Comparison of ENCODE assay signal across 20 cellular contexts in genomic region chr6:163753430-163753829, GRCh38.
DNase-seq lines count a peak whose midpoint lies in the region; ATAC-seq, FAIRE-seq and TF ChIP-seq lines count a peak whose summit lies in the region.
"Had no signal": no experiment of that assay in that cellular context is flagged by ENCODE, and none has a peak within 500 bp of the region (broad histone marks: within the 10 kb centered on the region; RNA-seq: fewer than 3 reads in every experiment).

No MANE protein-coding gene starts in this region.

- no peak for TF ChIP-seq RAD21 in GM12878 (IDR thresholded peaks at IDR 0.05; ENCODE audit: insufficient read depth, low read depth, low read length)

- H3K79me2 ChIP-seq in GM12878 (ENCODE audit: control insufficient read depth, insufficient read depth, low read length), result no peaks in the 10 kb centered on the region

- H3K4me3 Mint-ChIP-seq in activated CD8-positive, alpha-beta T cell treated with anti-CD3 and anti-CD28 coated beads for 36 hours, result no peak overlapping the region
- H3K4me3 Mint-ChIP-seq in activated CD8-positive, alpha-beta T cell treated with anti-CD3 and anti-CD28 coated beads, Interleukin-2, amount 10 ng/mL, durations not matched to agents 7 days and 5 days, result no peak overlapping the region
- H3K4me3 Mint-ChIP-seq: CD4-positive, alpha-beta T cell; GM23338 had no signal

- TF ChIP-seq EP300 in GM12878 (IDR thresholded peaks at IDR 0.05; ENCODE audit: borderline replicate concordance in 1 of 2, control insufficient read depth in 1 of 2, low read depth in 2 of 2, low read length in 2 of 2), result no peak

- H3K36me3 Mint-ChIP-seq in activated CD8-positive, alpha-beta T cell treated with anti-CD3 and anti-CD28 coated beads for 36 hours (ENCODE audit: low read depth), result no peaks in the 10 kb centered on the region
- H3K36me3 Mint-ChIP-seq in activated CD8-positive, alpha-beta T cell treated with anti-CD3 and anti-CD28 coated beads, Interleukin-2, amount 10 ng/mL, durations not matched to agents 7 days and 5 days (ENCODE audit: low read depth), result no peaks in the 10 kb centered on the region

- BruUV-seq in GM12878 (replicated peaks; lab: Mats Ljungman, UMichigan), result no TSS peak

- no peak overlapping the region for H3K27ac ChIP-seq in GM12878 (ENCODE audit: control insufficient read depth, insufficient read depth)
- H3K27ac ChIP-seq in spleen, result no peak overlapping the region
- H3K27ac ChIP-seq in heart left ventricle, result no peak overlapping the region
- H3K27ac ChIP-seq: 22Rv1, A549, C4-2B had no signal

- 73% methylated on average over 2 of the region's 2 CpGs for WGBS in GM12878 (ENCODE audit: insufficient coverage, insufficient replicate concordance, low lambda C conversion rate, missing lambda C conversion rate)
- WGBS in spleen, 5 donors, result 83 to 89% (median 88%) methylated on average over 2 of the region's 2 CpGs
- WGBS in heart left ventricle, 4 donors, result 92 to 100% (median 95%) methylated on average over 2 of the region's 2 CpGs

- H3K9ac ChIP-seq in GM12878 (ENCODE audit: control insufficient read depth, insufficient read depth, low read length), result no peak overlapping the region

- RAD21 ChIA-PET in GM12878 (lab: Charles Lee; ENCODE audit: unreplicated experiment), result no interaction called here

- DNase-seq in activated CD8-positive, alpha-beta T cell treated with anti-CD3 and anti-CD28 coated beads for 36 hours, result no peak
- no peak for DNase-seq in activated CD8-positive, alpha-beta T cell treated with anti-CD3 and anti-CD28 coated beads, Interleukin-2, amount 10 ng/mL, durations not matched to agents 7 days and 5 days
- no peak for DNase-seq in GM12878 (ENCODE audit: low read depth, low spot score)
- peak; percentile 24 for DNase-seq in myocyte (ENCODE audit: low read depth)
- no peak for DNase-seq in spleen
- DNase-seq in cerebellum (ENCODE audit: low spot score), result no peak
- no peak for DNase-seq in heart left ventricle
- DNase-seq: AML-193; Caco-2; CD4-positive, alpha-beta T cell; HCEC 1CT had no signal

- CTCF ChIA-PET in activated CD8-positive, alpha-beta T cell treated with anti-CD3 and anti-CD28 coated beads for 36 hours (lab: Charles Lee), result no interaction called here
- CTCF ChIA-PET in activated CD8-positive, alpha-beta T cell treated with anti-CD3 and anti-CD28 coated beads, Interleukin-2, amount 10 ng/mL, durations not matched to agents 7 days and 5 days (lab: Charles Lee), result no interaction called here
- CTCF ChIA-PET in GM12878 (lab: Yijun Ruan, JAX), result no interaction called here

- H3K27me3 Mint-ChIP-seq in activated CD8-positive, alpha-beta T cell treated with anti-CD3 and anti-CD28 coated beads for 36 hours, result peaks cover 22% of the 10 kb centered on the region
- H3K27me3 Mint-ChIP-seq in activated CD8-positive, alpha-beta T cell treated with anti-CD3 and anti-CD28 coated beads, Interleukin-2, amount 10 ng/mL, durations not matched to agents 7 days and 5 days (ENCODE audit: low read depth), result peaks cover 13% of the 10 kb centered on the region

- H3K4me1 ChIP-seq in GM12878 (ENCODE audit: control insufficient read depth, insufficient read depth, low read length) (peaks cover 16% of the 10 kb centered on the region), spleen (peaks cover 0 to 43% (median 15%) of the 10 kb centered on the region in 6 donors), heart left ventricle (peaks cover 0 to 23% (median 6%) of the 10 kb centered on the region in 12 donors)
- H3K4me1 ChIP-seq: A549, Caco-2 had no signal

- H4K20me1 ChIP-seq in GM12878 (ENCODE audit: control insufficient read depth, insufficient read depth), result no peaks in the 10 kb centered on the region

- no peaks in the 10 kb centered on the region for H3K36me3 ChIP-seq in GM12878 (ENCODE audit: control insufficient read depth in 2 of 2, insufficient read depth in 2 of 2, low read length in 1 of 2)
- no peaks in the 10 kb centered on the region for H3K36me3 ChIP-seq in spleen
- no peaks in the 10 kb centered on the region for H3K36me3 ChIP-seq in heart left ventricle

- H3K4me2 ChIP-seq in GM12878 (ENCODE audit: control insufficient read depth, insufficient read depth), result no peak overlapping the region
- H3K4me2 ChIP-seq: A549, GM23338 had no signal

- H3K9me3 Mint-ChIP-seq in activated CD8-positive, alpha-beta T cell treated with anti-CD3 and anti-CD28 coated beads for 36 hours, result peaks cover 3% of the 10 kb centered on the region
- peaks cover 6% of the 10 kb centered on the region for H3K9me3 Mint-ChIP-seq in activated CD8-positive, alpha-beta T cell treated with anti-CD3 and anti-CD28 coated beads, Interleukin-2, amount 10 ng/mL, durations not matched to agents 7 days and 5 days (ENCODE audit: insufficient read depth)

- intact Hi-C loops in activated CD8-positive, alpha-beta T cell treated with anti-CD3 and anti-CD28 coated beads for 36 hours (cut with micrococcal nuclease), result no loop called here
- intact Hi-C loops in GM12878 (cut with micrococcal nuclease; ENCODE audit: unreplicated experiment) (no loop called here), spleen (cut with DNase I; ENCODE audit: low total_unique reads) (no loop called here), heart left ventricle (cut with DNase I) (no loop called here)

- no peak overlapping the region for H2AFZ ChIP-seq in GM12878 (ENCODE audit: control insufficient read depth, low read depth, low read length)
- H2AFZ ChIP-seq: GM23338 had no signal

- H3K4me3 ChIP-seq in GM12878 (no peak overlapping the region), spleen (no peak overlapping the region), heart left ventricle (no peak overlapping the region)
- H3K4me3 ChIP-seq: A549, GM23338 had no signal

- no peak for FAIRE-seq in GM12878 (lab: Jason Lieb, UNC)
- FAIRE-seq: A549, D721Med, G401.6, GM12892, GM18507, H54 had no signal

- H3K27me3 ChIP-seq in GM12878 (replicated peaks in 1 of 2; ENCODE audit: control insufficient read depth in 2 of 2, insufficient read depth in 2 of 2, low read length in 1 of 2) (no peaks in the 10 kb centered on the region), spleen (replicated peaks in 1 of 7) (peaks cover 0 to 32% (median 0%) of the 10 kb centered on the region in 7 donors), heart left ventricle (no peaks in the 10 kb centered on the region)

- TF ChIP-seq CTCF in activated CD8-positive, alpha-beta T cell treated with anti-CD3 and anti-CD28 coated beads for 36 hours (IDR thresholded peaks at IDR 0.05), result no peak
- no peak for TF ChIP-seq CTCF in GM12878 (IDR thresholded peaks at IDR 0.05 in 2 of 3, conservative IDR thresholded peaks at IDR 0.05 in 1 of 3; ENCODE audit: control insufficient read depth in 2 of 3, extremely low read depth in 1 of 3, insufficient read depth in 1 of 3, low read depth in 3 of 3, low read length in 3 of 3)
- no peak for TF ChIP-seq CTCF in spleen (IDR thresholded peaks at IDR 0.05 in 8 of 11, conservative IDR thresholded peaks at IDR 0.05 in 3 of 11)
- TF ChIP-seq CTCF in heart left ventricle (IDR thresholded peaks at IDR 0.05), result no peak

- TF ChIP-seq POLR2A in GM12878 (IDR thresholded peaks at IDR 0.05; ENCODE audit: low read depth, low read length), result no peak
- no peak for TF ChIP-seq POLR2A in spleen (IDR thresholded peaks at IDR 0.05)
- no peak for TF ChIP-seq POLR2A in heart left ventricle (IDR thresholded peaks at IDR 0.05)

- H3K9me3 ChIP-seq in GM12878 (replicated peaks; ENCODE audit: control insufficient read depth, insufficient read depth, low read length) (peaks cover 7% of the 10 kb centered on the region; the same call in 2 of the 3 replicates), spleen (peaks cover 0 to 6% (median 0%) of the 10 kb centered on the region in 8 donors), heart left ventricle (peaks cover 0 to 7% (median 0%) of the 10 kb centered on the region in 12 donors)
- H3K9me3 ChIP-seq: A549, Caco-2 had no signal

- ATAC-seq in activated CD8-positive, alpha-beta T cell treated with anti-CD3 and anti-CD28 coated beads for 36 hours, result peak; percentile 43
- ATAC-seq in activated CD8-positive, alpha-beta T cell treated with anti-CD3 and anti-CD28 coated beads, Interleukin-2, amount 10 ng/mL, durations not matched to agents 7 days and 5 days, result no peak
- ATAC-seq in GM12878 (no peak), heart left ventricle (no peak)
- ATAC-seq: A549, GM23338 had no signal

- SMC1A ChIA-PET in GM12878 (lab: Charles Lee; ENCODE audit: uncharacterized antibody, unreplicated experiment), result no interaction called here

- in situ Hi-C loops in GM12878 (cut with MboI), result no loop called here

- POLR2A ChIA-PET in activated CD8-positive, alpha-beta T cell treated with anti-CD3 and anti-CD28 coated beads for 36 hours (lab: Charles Lee), result no interaction called here
- POLR2A ChIA-PET in activated CD8-positive, alpha-beta T cell treated with anti-CD3 and anti-CD28 coated beads, Interleukin-2, amount 10 ng/mL, durations not matched to agents 7 days and 5 days (lab: Charles Lee), result no interaction called here
- POLR2A ChIA-PET in GM12878 (lab: Charles Lee), result no interaction called here

- H3K27ac Mint-ChIP-seq in activated CD8-positive, alpha-beta T cell treated with anti-CD3 and anti-CD28 coated beads for 36 hours, result no peak overlapping the region
- H3K27ac Mint-ChIP-seq in activated CD8-positive, alpha-beta T cell treated with anti-CD3 and anti-CD28 coated beads, Interleukin-2, amount 10 ng/mL, durations not matched to agents 7 days and 5 days, result no peak overlapping the region
- H3K27ac Mint-ChIP-seq: CD4-positive, alpha-beta T cell; GM23338 had no signal

- H3K4me1 Mint-ChIP-seq in activated CD8-positive, alpha-beta T cell treated with anti-CD3 and anti-CD28 coated beads for 36 hours (ENCODE audit: low read depth), result peaks cover 17% of the 10 kb centered on the region
- H3K4me1 Mint-ChIP-seq in activated CD8-positive, alpha-beta T cell treated with anti-CD3 and anti-CD28 coated beads, Interleukin-2, amount 10 ng/mL, durations not matched to agents 7 days and 5 days (ENCODE audit: low read depth), result peaks cover 27% of the 10 kb centered on the region

TF ChIP-seq in GM12878, 131 proteins besides CTCF, POLR2A, EP300 and RAD21:
- TF ChIP-seq EZH2 (IDR thresholded peaks at IDR 0.05; ENCODE audit: borderline replicate concordance, control insufficient read depth, low read depth, low read length) (no peak), GATAD2B (conservative IDR thresholded peaks at IDR 0.05; ENCODE audit: low read depth) (no peak), SIN3A (IDR thresholded peaks at IDR 0.05; ENCODE audit: low read depth, low read length) (no peak), YY1 (IDR thresholded peaks at IDR 0.05; ENCODE audit: low read depth, low read length) (0 out of 2 replicates have a peak, but pooled peaks have one; percentile 23)
